ENCODE assay signal across 8 cellular contexts in the genomic region with DNA sequence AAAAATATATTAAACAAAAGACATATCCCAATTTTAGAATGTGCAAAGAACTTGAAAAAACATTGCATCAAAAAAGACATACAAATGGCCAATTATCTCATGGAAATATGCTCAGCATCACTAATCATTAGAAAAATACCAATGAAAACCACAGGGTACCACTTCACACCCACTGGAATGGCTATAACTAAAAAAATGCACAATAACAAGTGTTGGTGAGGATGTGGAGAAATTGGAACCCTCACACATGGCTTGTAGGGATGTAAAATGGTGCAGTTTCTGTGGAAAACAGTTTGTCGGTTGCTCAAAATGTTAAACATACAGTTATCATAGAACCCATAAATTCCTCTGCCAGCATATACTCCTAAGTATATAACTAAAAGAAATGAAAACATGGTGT. TPM values are rescaled to one million over a fixed set of nuclear protein-coding genes. Genes with fewer than 3 reads are reported as not detected.
DNase-seq lines count a peak whose midpoint lies in the region; ATAC-seq, FAIRE-seq and TF ChIP-seq lines count a peak whose summit lies in the region.

No MANE protein-coding gene starts in this region.

- FAIRE-seq in K562 (lab: Jason Lieb, UNC): no peak

- no peak for TF ChIP-seq POLR2A in IMR-90 (IDR thresholded peaks at IDR 0.05; ENCODE audit: low read depth, low read length)
- TF ChIP-seq POLR2A in K562 (conservative IDR thresholded peaks at IDR 0.05): no peak

- in situ Hi-C loops in IMR-90 (cut with MboI; ENCODE audit: low sequenced_read_pairs) (no loop called here), K562 (cut with MboI) (no loop called here)

- ATAC-seq in IMR-90 (ENCODE audit: low read depth): no peak
- ATAC-seq in K562: no peak
- ATAC-seq in naive thymus-derived CD4-positive, alpha-beta T cell: no peak
- no peak for ATAC-seq in GM18519 (IDR thresholded peaks at IDR 0.05; ENCODE audit: low FRiP score, unreplicated experiment)
- ATAC-seq in GM19023 (IDR thresholded peaks at IDR 0.05; ENCODE audit: unreplicated experiment): no peak

- no CpG with 5 or more reads among the region's 1 CpG for WGBS in IMR-90 (ENCODE audit: extremely low coverage in 2 of 2, insufficient read length in 1 of 2), 2 experiments
- 100% methylated on average over 1 of the region's 1 CpG for WGBS in K562 (ENCODE audit: insufficient coverage, low coverage, missing lambda C conversion rate)

- H3K27me3 ChIP-seq in A673 (replicated peaks; ENCODE audit: insufficient read depth, low read depth, low read length, poor library complexity) (no peaks in the 10 kb centered on the region), IMR-90 (ENCODE audit: control insufficient read depth, insufficient read depth, low read length) (no peaks in the 10 kb centered on the region), K562 (ENCODE audit: control insufficient read depth in 2 of 2, insufficient read depth in 2 of 2, low read length in 2 of 2) (no peaks in the 10 kb centered on the region)
- H3K27me3 ChIP-seq in naive thymus-derived CD4-positive, alpha-beta T cell (ENCODE audit: control insufficient read depth in 2 of 2, insufficient read depth in 2 of 2, low read length in 2 of 2): no peaks in the 10 kb centered on the region

- H3K23ac ChIP-seq in IMR-90 (ENCODE audit: low read depth, low read length): no peak overlapping the region

- TF ChIP-seq RAD21 in IMR-90 (IDR thresholded peaks at IDR 0.05; ENCODE audit: low read length): no peak
- TF ChIP-seq RAD21 in K562 (CRISPR knock-in tag; conservative IDR thresholded peaks at IDR 0.05 in 1 of 2, IDR thresholded peaks at IDR 0.05 in 1 of 2): no peak

- H3K4me1 ChIP-seq in A673 (ENCODE audit: insufficient read depth, low read length, poor library complexity, severe bottlenecking) (peaks cover 8% of the 10 kb centered on the region), IMR-90 (ENCODE audit: control insufficient read depth, insufficient read depth, low read length) (no peaks in the 10 kb centered on the region), K562 (replicated peaks in 1 of 2; ENCODE audit: control insufficient read depth in 2 of 2, insufficient read depth in 2 of 2, low read length in 2 of 2) (peaks cover 0 to 8% of the 10 kb centered on the region in 2 experiments; a peak in 2 of 5 replicates)
- H3K4me1 ChIP-seq in naive thymus-derived CD4-positive, alpha-beta T cell (ENCODE audit: control insufficient read depth in 2 of 2, insufficient read depth in 2 of 2, low read length in 2 of 2): peaks cover 7 to 13% of the 10 kb centered on the region in 2 donors

- H3K9me3 ChIP-seq in A673 (ENCODE audit: low read depth, low read length, poor library complexity, severe bottlenecking): no peaks in the 10 kb centered on the region
- H3K9me3 ChIP-seq in IMR-90 (ENCODE audit: control insufficient read depth, insufficient read depth, low read length): no peaks in the 10 kb centered on the region
- H3K9me3 ChIP-seq in K562 (replicated peaks; ENCODE audit: control insufficient read depth, insufficient read depth, low read depth, low read length): no peaks in the 10 kb centered on the region
- H3K9me3 ChIP-seq in naive thymus-derived CD4-positive, alpha-beta T cell (ENCODE audit: control insufficient read depth in 2 of 3, low read length in 3 of 3): no peaks in the 10 kb centered on the region

- H3K36me3 ChIP-seq in A673 (ENCODE audit: insufficient read depth, low read length, poor library complexity, severe bottlenecking) (peaks cover 17% of the 10 kb centered on the region), IMR-90 (ENCODE audit: control insufficient read depth, insufficient read depth, low read length) (peaks cover 17% of the 10 kb centered on the region), K562 (ENCODE audit: control insufficient read depth, insufficient read depth, low read length) (peaks cover 19% of the 10 kb centered on the region; the same call in 2 of the 3 replicates)
- H3K36me3 ChIP-seq in naive thymus-derived CD4-positive, alpha-beta T cell (ENCODE audit: control insufficient read depth in 2 of 3, insufficient read depth in 3 of 3, low read length in 3 of 3): peaks cover 0 to 19% (median 0%) of the 10 kb centered on the region in 3 experiments

- no peak overlapping the region for H2BK15ac ChIP-seq in IMR-90 (ENCODE audit: low read depth, low read length)

- H2BK5ac ChIP-seq in IMR-90 (ENCODE audit: low read depth, low read length, poor library complexity, severe bottlenecking): no peak overlapping the region

- H4K20me1 ChIP-seq in IMR-90 (ENCODE audit: insufficient read depth, low read length) (peaks cover 3% of the 10 kb centered on the region; the same call in 1 of the 2 replicates), K562 (replicated peaks; ENCODE audit: control insufficient read depth, insufficient read depth, low read length) (no peaks in the 10 kb centered on the region)

- H3K9ac ChIP-seq in IMR-90 (ENCODE audit: low read depth, low read length): no peak overlapping the region
- H3K9ac ChIP-seq in K562 (ENCODE audit: insufficient read depth in 1 of 2, low read depth in 2 of 2, low read length in 2 of 2): no peak overlapping the region

- H3K56ac ChIP-seq in IMR-90 (ENCODE audit: extremely low read depth, insufficient read depth, low read length): no peak overlapping the region

- intact Hi-C loops in A673 (cut with micrococcal nuclease; ENCODE audit: unreplicated experiment): no loop called here
- intact Hi-C loops in IMR-90 (cut with micrococcal nuclease): no loop called here
- intact Hi-C loops in K562 (cut with micrococcal nuclease): loop anchor here (1.0 kb wide), 1 partner anchor 43 kb away; no protein-coding TSS in a partner anchor
- intact Hi-C loops in naive thymus-derived CD4-positive, alpha-beta T cell (cut with micrococcal nuclease): no loop called here

- H3K27me3 Mint-ChIP-seq in naive thymus-derived CD4-positive, alpha-beta T cell: peaks cover 0 to 6% (median 0%) of the 10 kb centered on the region in 5 donors

- H3K79me1 ChIP-seq in IMR-90 (ENCODE audit: low read depth in 1 of 2, low read length in 2 of 2): peaks cover 11 to 28% of the 10 kb centered on the region in 2 experiments; a peak in 3 of 4 replicates

- H3K27ac Mint-ChIP-seq in naive thymus-derived CD4-positive, alpha-beta T cell: peak overlapping the region in 2 of 9 donors; percentile 96 to 97

- H2BK120ac ChIP-seq in IMR-90 (ENCODE audit: low read depth, low read length): no peak overlapping the region

- peak overlapping the region; percentile 75; the same call in 1 of the 2 replicates for H3K4ac ChIP-seq in IMR-90 (ENCODE audit: low read depth, low read length)

- no peak overlapping the region for H2BK20ac ChIP-seq in IMR-90 (ENCODE audit: low read depth, low read length)

- TF ChIP-seq CTCF in A673 (conservative IDR thresholded peaks at IDR 0.05; ENCODE audit: low read depth, low read length): no peak
- TF ChIP-seq CTCF in IMR-90 (conservative IDR thresholded peaks at IDR 0.05; ENCODE audit: low read depth, low read length): no peak
- no peak for TF ChIP-seq CTCF in K562 (IDR thresholded peaks at IDR 0.05 in 2 of 3, conservative IDR thresholded peaks at IDR 0.05 in 1 of 3; ENCODE audit: insufficient read depth in 2 of 3, low read depth in 1 of 3, low read length in 3 of 3)

- CTCF ChIA-PET in A673 (lab: Charles Lee) (no interaction called here), IMR-90 (lab: Yijun Ruan, JAX) (no interaction called here), K562 (lab: Yijun Ruan, JAX; ENCODE audit: low intra/inter-chr PET ratio) (no interaction called here)
- CTCF ChIA-PET in naive thymus-derived CD4-positive, alpha-beta T cell (lab: Charles Lee): no interaction called here

- no TSS peak for BruUV-seq in A673 (replicated peaks; lab: Mats Ljungman, UMichigan)
- no TSS peak for BruUV-seq in IMR-90 (replicated peaks; lab: Mats Ljungman, UMichigan)
- no TSS peak for BruUV-seq in K562 (replicated peaks; lab: Mats Ljungman, UMichigan)

- peaks cover 16 to 25% (median 20%) of the 10 kb centered on the region in 7 donors for H3K4me1 Mint-ChIP-seq in naive thymus-derived CD4-positive, alpha-beta T cell

- no peak for TF ChIP-seq EP300 in K562 (IDR thresholded peaks at IDR 0.05; ENCODE audit: low read length)

- peak overlapping the region; percentile 63 to 92 for H4K8ac ChIP-seq in IMR-90 (ENCODE audit: low read depth in 2 of 2, low read length in 2 of 2)

- no peak for DNase-seq in A673 (ENCODE audit: low spot score)
- DNase-seq in IMR-90: no peak
- no peak for DNase-seq in K562 (ENCODE audit: extremely low read depth in 1 of 4, low spot score in 3 of 4)
- DNase-seq in naive thymus-derived CD4-positive, alpha-beta T cell: no peak
- no peak for DNase-seq in NCI-H2196 (lab: John Stamatoyannopoulos, UW; ENCODE audit: unreplicated experiment)
- DNase-seq in DMS53 treated with DMSO at 0.1 percent for 48 hours (lab: John Stamatoyannopoulos, UW; ENCODE audit: unreplicated experiment): no peak

- peaks cover 11% of the 10 kb centered on the region for H3K9me1 ChIP-seq in IMR-90 (ENCODE audit: insufficient read depth, low read length)
- no peaks in the 10 kb centered on the region for H3K9me1 ChIP-seq in K562 (ENCODE audit: control insufficient read depth, insufficient read depth, low read length)

- no peak overlapping the region for H3K18ac ChIP-seq in IMR-90 (ENCODE audit: low read depth, low read length)

- no peaks in the 10 kb centered on the region for H3K9me3 Mint-ChIP-seq in naive thymus-derived CD4-positive, alpha-beta T cell

- H3K4me2 ChIP-seq in IMR-90 (ENCODE audit: low read depth, low read length) (no peak overlapping the region), K562 (ENCODE audit: insufficient read depth, low read length) (no peak overlapping the region)

- H4K91ac ChIP-seq in IMR-90 (ENCODE audit: insufficient read depth, low read depth, low read length): peak overlapping the region; percentile 40; the same call in 1 of the 2 replicates

- H3K4me3 Mint-ChIP-seq in naive thymus-derived CD4-positive, alpha-beta T cell: peak overlapping the region in 3 of 10 donors; percentile 98 to 100 (median 99)

- H3K4me3 ChIP-seq in A673 (ENCODE audit: low read depth, low read length, poor library complexity, severe bottlenecking): no peak overlapping the region
- no peak overlapping the region for H3K4me3 ChIP-seq in IMR-90 (ENCODE audit: insufficient read depth, low read depth, low read length)
- H3K4me3 ChIP-seq in K562: no peak overlapping the region
- no peak overlapping the region for H3K4me3 ChIP-seq in naive thymus-derived CD4-positive, alpha-beta T cell (ENCODE audit: low read length)

- dilution Hi-C loops in IMR-90 (cut with HindIII; ENCODE audit: low sequenced_read_pairs, unreplicated experiment): no loop called here

- peak overlapping the region; percentile 86 for H3K27ac ChIP-seq in A673 (ENCODE audit: low read depth, low read length, poor library complexity, severe bottlenecking)
- no peak overlapping the region for H3K27ac ChIP-seq in IMR-90 (ENCODE audit: insufficient read depth, low read length)
- H3K27ac ChIP-seq in K562 (ENCODE audit: extremely low read depth, low read depth, low read length): no peak overlapping the region
- H3K27ac ChIP-seq in naive thymus-derived CD4-positive, alpha-beta T cell (ENCODE audit: low read depth, low read length): peak overlapping the region; percentile 84

- peak overlapping the region; percentile 84 for H4K5ac ChIP-seq in IMR-90 (ENCODE audit: low read depth, low read length)

- no peak overlapping the region for H3K14ac ChIP-seq in IMR-90 (replicated peaks; ENCODE audit: low read depth, low read length)

- peak overlapping the region; percentile 87; the same call in 1 of the 2 replicates for H2AK5ac ChIP-seq in IMR-90 (ENCODE audit: low read depth, low read length)

- peaks cover 0 to 11% (median 4%) of the 10 kb centered on the region in 5 donors for H3K36me3 Mint-ChIP-seq in naive thymus-derived CD4-positive, alpha-beta T cell

- POLR2A ChIA-PET in A673 (lab: Charles Lee; ENCODE audit: low non-redundant PET): no interaction called here
- POLR2A ChIA-PET in IMR-90 (lab: Charles Lee; ENCODE audit: unreplicated experiment): no interaction called here
- POLR2A ChIA-PET in K562 (lab: Yijun Ruan, JAX): no interaction called here
- POLR2A ChIA-PET in naive thymus-derived CD4-positive, alpha-beta T cell (lab: Charles Lee): no interaction called here

- H3K79me2 ChIP-seq in K562 (ENCODE audit: control insufficient read depth, insufficient read depth, low read length): peaks cover 15% of the 10 kb centered on the region

- H2AK9ac ChIP-seq in IMR-90 (replicated peaks; ENCODE audit: low read depth, low read length, poor library complexity): peak overlapping the region; percentile 45

- peak overlapping the region; percentile 85 for H2AFZ ChIP-seq in IMR-90 (replicated peaks; ENCODE audit: low read length, poor library complexity)
- H2AFZ ChIP-seq in K562 (ENCODE audit: low read depth, low read length): peak overlapping the region; percentile 87; the same call in 1 of the 2 replicates

RNA-seq across cellular contexts. Expression of gene PSMB6, which starts 0.8 kb away (rescaled TPM):
- 332 and 371 TPM in 2 replicates for total RNA-seq in A673 (2021)
- 217 and 244 TPM in 2 replicates for total RNA-seq in IMR-90 (2012; rRNA removed)
- 254 and 291 TPM in 2 replicates for polyA plus RNA-seq in IMR-90 (2012; rRNA removed)
- polyA plus RNA-seq in IMR-90 (2012; cell fraction: cytosol; rRNA removed): 313 and 446 TPM in 2 replicates
- polyA plus RNA-seq in IMR-90 (2012; cell fraction: nucleus; rRNA removed; ENCODE audit: low replicate concordance): 108 and 126 TPM in 2 replicates
- total RNA-seq in K562 (2011; cell fraction: chromatin; rRNA removed; ENCODE audit: low replicate concordance): 19.0 and 41.6 TPM in 2 replicates
- total RNA-seq in K562 (2011; cell fraction: nucleolus; rRNA removed): 45.5 and 47.4 TPM in 2 replicates
- total RNA-seq in K562 (2011; cell fraction: nucleoplasm; rRNA removed): 33.1 and 37.2 TPM in 2 replicates
- total RNA-seq in K562 (2014; rRNA removed): 209 and 307 TPM in 2 replicates
- total RNA-seq in K562 (2014; rRNA removed; fragmentation: Illumina TruSeq; extraction: Trizol): 132 and 163 TPM in 2 replicates
- total RNA-seq in K562 (2015; rRNA removed; fragmentation: Illumina TruSeq; extraction: Trizol): 196 and 197 TPM in 2 replicates
- 153 and 159 TPM in 2 replicates for total RNA-seq in K562 (2021)
- polyA plus RNA-seq in K562 (2011; rRNA removed): 185 TPM in 2 replicates
- polyA plus RNA-seq in K562 (2011; cell fraction: cytosol; rRNA removed): 318 and 400 TPM in 2 replicates
- polyA plus RNA-seq in K562 (2011; cell fraction: nucleus; rRNA removed): 79.5 and 80.2 TPM in 2 replicates
- polyA plus RNA-seq in K562 (2012): 133 and 216 TPM in 2 replicates
- polyA plus RNA-seq in K562 (2014; fragmentation: Illumina TruSeq; extraction: Trizol): 245 and 270 TPM in 2 replicates
- polyA plus RNA-seq in K562 (2014; fragmentation: Nextera tagmentation; extraction: Ambion mirVana): 100 to 1,000 TPM; 345 to 553 TPM
- 184 and 265 TPM in 2 replicates for polyA plus RNA-seq in K562 (2014; rRNA removed)
- 126 and 163 TPM in 2 replicates for polyA minus RNA-seq in K562 (2011; rRNA and poly(A)+ RNA removed)
- 54.0 and 69.1 TPM in 2 replicates for polyA minus RNA-seq in K562 (2011; cell fraction: cytosol; rRNA and poly(A)+ RNA removed)
- 11.4 and 18.9 TPM in 2 replicates for polyA minus RNA-seq in K562 (2011; cell fraction: nucleus; rRNA and poly(A)+ RNA removed)
- total RNA-seq in naive thymus-derived CD4-positive, alpha-beta T cell: 100 to 1,000 TPM in 1 of 5 experiments, 10 to 100 TPM in 4; 42.3 to 133 (median 44.0) TPM
- polyA plus RNA-seq in naive thymus-derived CD4-positive, alpha-beta T cell: 100 to 1,000 TPM; 215 to 273 TPM

RNA-seq across cellular contexts. Expression of gene GLTPD2, which starts 6.4 kb away (rescaled TPM):
- total RNA-seq in A673 (2021) (not detected in 2 replicates), IMR-90 (2012; rRNA removed) (not detected in 2 replicates), K562 (2014; rRNA removed) (not detected in 2 replicates), K562 (2014; rRNA removed; fragmentation: Illumina TruSeq; extraction: Trizol) (not detected in 2 replicates), K562 (2015; rRNA removed; fragmentation: Illumina TruSeq; extraction: Trizol) (not detected in 2 replicates), K562 (2021) (not detected in 2 replicates)
- polyA plus RNA-seq in IMR-90 (2012; rRNA removed) (not detected in 2 replicates), K562 (2011; rRNA removed) (not detected in 2 replicates), K562 (2014; fragmentation: Illumina TruSeq; extraction: Trizol) (not detected in 2 replicates), K562 (2014; fragmentation: Nextera tagmentation; extraction: Ambion mirVana) (not detected), K562 (2014; rRNA removed) (not detected in 2 replicates)
- not detected in 2 replicates for polyA plus RNA-seq in IMR-90 (2012; cell fraction: cytosol; rRNA removed)
- not detected in 2 replicates for polyA plus RNA-seq in IMR-90 (2012; cell fraction: nucleus; rRNA removed; ENCODE audit: low replicate concordance)
- total RNA-seq in K562 (2011; cell fraction: chromatin; rRNA removed; ENCODE audit: low replicate concordance): not detected in 2 replicates
- not detected in 2 replicates for total RNA-seq in K562 (2011; cell fraction: nucleolus; rRNA removed)
- not detected in 2 replicates for total RNA-seq in K562 (2011; cell fraction: nucleoplasm; rRNA removed)
- not detected in 2 replicates for polyA plus RNA-seq in K562 (2011; cell fraction: cytosol; rRNA removed)
- polyA plus RNA-seq in K562 (2011; cell fraction: nucleus; rRNA removed): not detected in 2 replicates
- 0.12 and 0.22 TPM in 2 replicates for polyA plus RNA-seq in K562 (2012)
- not detected in 2 replicates for polyA minus RNA-seq in K562 (2011; rRNA and poly(A)+ RNA removed)
- not detected in 2 replicates for polyA minus RNA-seq in K562 (2011; cell fraction: cytosol; rRNA and poly(A)+ RNA removed)
- polyA minus RNA-seq in K562 (2011; cell fraction: nucleus; rRNA and poly(A)+ RNA removed): not detected in 2 replicates
- total RNA-seq in naive thymus-derived CD4-positive, alpha-beta T cell: under 1 TPM in 1 of 5 experiments, not detected in 4; 0.39 TPM
- under 1 TPM in 1 of 2 donors, not detected in 1; 0.39 TPM for polyA plus RNA-seq in naive thymus-derived CD4-positive, alpha-beta T cell

RNA-seq across cellular contexts. Expression of gene VMO1, which starts 9.0 kb away (rescaled TPM):
- total RNA-seq in A673 (2021): 28.6 and 39.7 TPM in 2 replicates
- total RNA-seq in IMR-90 (2012; rRNA removed): not detected in 2 replicates
- 0.14 TPM in 1 of 2 replicates, not detected in the other for polyA plus RNA-seq in IMR-90 (2012; rRNA removed)
- polyA plus RNA-seq in IMR-90 (2012; cell fraction: cytosol; rRNA removed): 0.24 TPM in 1 of 2 replicates, not detected in the other
- polyA plus RNA-seq in IMR-90 (2012; cell fraction: nucleus; rRNA removed; ENCODE audit: low replicate concordance): 0.25 TPM in 2 replicates
- total RNA-seq in K562 (2011; cell fraction: chromatin; rRNA removed; ENCODE audit: low replicate concordance): not detected in 2 replicates
- total RNA-seq in K562 (2011; cell fraction: nucleolus; rRNA removed): not detected in 2 replicates
- not detected in 2 replicates for total RNA-seq in K562 (2011; cell fraction: nucleoplasm; rRNA removed)
- total RNA-seq in K562 (2014; rRNA removed): 0.41 TPM in 1 of 2 replicates, not detected in the other
- not detected in 2 replicates for total RNA-seq in K562 (2014; rRNA removed; fragmentation: Illumina TruSeq; extraction: Trizol)
- total RNA-seq in K562 (2015; rRNA removed; fragmentation: Illumina TruSeq; extraction: Trizol): not detected in 2 replicates
- total RNA-seq in K562 (2021): 0.31 TPM in 1 of 2 replicates, not detected in the other
- not detected in 2 replicates for polyA plus RNA-seq in K562 (2011; rRNA removed)
- polyA plus RNA-seq in K562 (2011; cell fraction: cytosol; rRNA removed): 0.15 and 0.39 TPM in 2 replicates
- polyA plus RNA-seq in K562 (2011; cell fraction: nucleus; rRNA removed): 0.24 TPM in 1 of 2 replicates, not detected in the other
- polyA plus RNA-seq in K562 (2012): 0.30 TPM in 1 of 2 replicates, not detected in the other
- not detected in 2 replicates for polyA plus RNA-seq in K562 (2014; fragmentation: Illumina TruSeq; extraction: Trizol)
- not detected for polyA plus RNA-seq in K562 (2014; fragmentation: Nextera tagmentation; extraction: Ambion mirVana)
- polyA plus RNA-seq in K562 (2014; rRNA removed): not detected in 2 replicates
- polyA minus RNA-seq in K562 (2011; rRNA and poly(A)+ RNA removed): not detected in 2 replicates
- polyA minus RNA-seq in K562 (2011; cell fraction: cytosol; rRNA and poly(A)+ RNA removed): not detected in 2 replicates
- polyA minus RNA-seq in K562 (2011; cell fraction: nucleus; rRNA and poly(A)+ RNA removed): not detected in 2 replicates
- total RNA-seq in naive thymus-derived CD4-positive, alpha-beta T cell: 1 to 10 TPM in 1 of 5 experiments, under 1 TPM in 1, not detected in 3; 0.66 to 3.0 TPM
- polyA plus RNA-seq in naive thymus-derived CD4-positive, alpha-beta T cell: not detected

RNA-seq across cellular contexts. Expression of gene PLD2, which starts 11.8 kb away (rescaled TPM):
- total RNA-seq in A673 (2021) (20.1 and 31.7 TPM in 2 replicates), IMR-90 (2012; rRNA removed) (9.4 and 12.5 TPM in 2 replicates), K562 (2014; rRNA removed) (4.2 and 6.9 TPM in 2 replicates), K562 (2014; rRNA removed; fragmentation: Illumina TruSeq; extraction: Trizol) (2.0 and 2.7 TPM in 2 replicates), K562 (2015; rRNA removed; fragmentation: Illumina TruSeq; extraction: Trizol) (2.9 and 3.4 TPM in 2 replicates), K562 (2021) (6.7 and 7.5 TPM in 2 replicates)
- polyA plus RNA-seq in IMR-90 (2012; rRNA removed) (28.0 and 28.8 TPM in 2 replicates), K562 (2011; rRNA removed) (3.2 and 4.9 TPM in 2 replicates), K562 (2014; fragmentation: Illumina TruSeq; extraction: Trizol) (3.3 and 4.8 TPM in 2 replicates), K562 (2014; fragmentation: Nextera tagmentation; extraction: Ambion mirVana) (under 1 TPM; 0.20 to 0.27 TPM), K562 (2014; rRNA removed) (3.7 and 5.2 TPM in 2 replicates)
- polyA plus RNA-seq in IMR-90 (2012; cell fraction: cytosol; rRNA removed): 12.4 and 16.5 TPM in 2 replicates
- 159 and 191 TPM in 2 replicates for polyA plus RNA-seq in IMR-90 (2012; cell fraction: nucleus; rRNA removed; ENCODE audit: low replicate concordance)
- 21.7 and 42.4 TPM in 2 replicates for total RNA-seq in K562 (2011; cell fraction: chromatin; rRNA removed; ENCODE audit: low replicate concordance)
- 23.4 and 23.7 TPM in 2 replicates for total RNA-seq in K562 (2011; cell fraction: nucleolus; rRNA removed)
- 14.7 and 16.0 TPM in 2 replicates for total RNA-seq in K562 (2011; cell fraction: nucleoplasm; rRNA removed)
- polyA plus RNA-seq in K562 (2011; cell fraction: cytosol; rRNA removed): 2.3 and 3.6 TPM in 2 replicates
- 17.5 and 24.8 TPM in 2 replicates for polyA plus RNA-seq in K562 (2011; cell fraction: nucleus; rRNA removed)
- polyA plus RNA-seq in K562 (2012): 4.0 and 6.4 TPM in 2 replicates
- 2.9 and 3.3 TPM in 2 replicates for polyA minus RNA-seq in K562 (2011; rRNA and poly(A)+ RNA removed)
- 1.6 and 2.5 TPM in 2 replicates for polyA minus RNA-seq in K562 (2011; cell fraction: cytosol; rRNA and poly(A)+ RNA removed)
- 3.0 and 4.4 TPM in 2 replicates for polyA minus RNA-seq in K562 (2011; cell fraction: nucleus; rRNA and poly(A)+ RNA removed)
- total RNA-seq in naive thymus-derived CD4-positive, alpha-beta T cell: 10 to 100 TPM; 22.9 to 42.7 (median 26.8) TPM
- 1 to 10 TPM; 1.5 to 2.2 TPM for polyA plus RNA-seq in naive thymus-derived CD4-positive, alpha-beta T cell

Comparison
In these comparisons a context has a peak if more than half of its experiments do, and no peak if none do; other contexts are left out.
1. H3K27ac ChIP-seq: peak in A673 (single experiment) and naive thymus-derived CD4-positive, alpha-beta T cell (single experiment); none in IMR-90 (single experiment) and K562 (single experiment).